1 cellular context compared by ENCODE assay signal in genomic region chr12:27523642-27524488, GRCh38.
TF ChIP-seq lines count a peak whose summit lies in the region.

Gene PPFIBP1 (plus strand): TSS chr12:27524206. CDS start chr12:27633397, 109,191 bp downstream.

TF ChIP-seq in HepG2, 621 proteins besides CTCF, POLR2A, EP300 and RAD21 (continued from another document and continues in another):
- TF ChIP-seq GZF1 (CRISPR knock-in tag; IDR thresholded peaks at IDR 0.05) (no peak), HNRNPLL (IDR thresholded peaks at IDR 0.05; ENCODE audit: low read depth, low read length, poor library complexity, severe bottlenecking) (peak; percentile 48), ZNF883 (CRISPR knock-in tag; IDR thresholded peaks at IDR 0.05; ENCODE audit: not compliant biosample characterization) (peak; percentile 44), CEBPG (CRISPR knock-in tag; IDR thresholded peaks at IDR 0.05) (peak; percentile 32), ZGPAT (CRISPR knock-in tag; IDR thresholded peaks at IDR 0.05) (peak; percentile 61), FOSL1 (CRISPR knock-in tag; IDR thresholded peaks at IDR 0.05; ENCODE audit: borderline replicate concordance) (no peak), CERS6 (CRISPR knock-in tag; IDR thresholded peaks at IDR 0.05) (no peak), MEIS2 (CRISPR knock-in tag; IDR thresholded peaks at IDR 0.05) (no peak), ZNF282 (IDR thresholded peaks at IDR 0.05; ENCODE audit: partially characterized antibody) (no peak), KLF13 (CRISPR knock-in tag; IDR thresholded peaks at IDR 0.05) (no peak), SNAPC4 (CRISPR knock-in tag; IDR thresholded peaks at IDR 0.05) (peak; percentile 78; the same call in 1 of the 2 replicates), ZNF670 (CRISPR knock-in tag; IDR thresholded peaks at IDR 0.05; ENCODE audit: borderline replicate concordance) (no peak), ZNF616 (CRISPR knock-in tag; IDR thresholded peaks at IDR 0.05; ENCODE audit: low read depth) (0 out of 2 replicates have a peak, but pooled peaks have one; percentile 44), ATF7-NPFF (CRISPR knock-in tag; IDR thresholded peaks at IDR 0.05; ENCODE audit: low read depth) (no peak), ZFP41 (CRISPR knock-in tag; IDR thresholded peaks at IDR 0.05; ENCODE audit: borderline replicate concordance) (no peak), TBX2 (CRISPR knock-in tag; IDR thresholded peaks at IDR 0.05; ENCODE audit: borderline replicate concordance) (peak; percentile 59; the same call in 1 of the 2 replicates), ZNF580 (CRISPR knock-in tag; IDR thresholded peaks at IDR 0.05; ENCODE audit: borderline replicate concordance, low read depth) (0 out of 2 replicates have a peak, but pooled peaks have one; percentile 22), ZNF430 (CRISPR knock-in tag; IDR thresholded peaks at IDR 0.05) (peak; percentile 40; the same call in 1 of the 2 replicates), GATAD2A (CRISPR knock-in tag; IDR thresholded peaks at IDR 0.05) (no peak; the same call in none of the 2 replicates), SP1 (IDR thresholded peaks at IDR 0.05) (no peak), SP1 (CRISPR knock-in tag; IDR thresholded peaks at IDR 0.05) (peak; percentile 64), EZH2 (conservative IDR thresholded peaks at IDR 0.05; ENCODE audit: low read depth, low read length) (no peak), ZFP82 (CRISPR knock-in tag; IDR thresholded peaks at IDR 0.05; ENCODE audit: borderline replicate concordance) (no peak), RXRB (CRISPR knock-in tag; IDR thresholded peaks at IDR 0.05; ENCODE audit: borderline replicate concordance) (peak; percentile 35; the same call in 1 of the 2 replicates), ZNF574 (CRISPR knock-in tag; IDR thresholded peaks at IDR 0.05) (peak; percentile 35; the same call in 1 of the 2 replicates), SIX1 (CRISPR knock-in tag; IDR thresholded peaks at IDR 0.05; ENCODE audit: borderline replicate concordance) (no peak), XRCC5 (optimal IDR thresholded peaks at IDR 0.05; ENCODE audit: low read length) (peak; percentile 42), ZNF280B (CRISPR knock-in tag; IDR thresholded peaks at IDR 0.05; ENCODE audit: borderline replicate concordance) (peak; percentile 71; the same call in 1 of the 2 replicates), ASH2L (IDR thresholded peaks at IDR 0.05; ENCODE audit: insufficient read length, low read depth, low read length) (peak; percentile 89), DMAP1 (CRISPR knock-in tag; IDR thresholded peaks at IDR 0.05) (peak; percentile 72; the same call in 1 of the 2 replicates), PATZ1 (CRISPR knock-in tag; IDR thresholded peaks at IDR 0.05) (peak; percentile 55), SNAPC2 (CRISPR knock-in tag; IDR thresholded peaks at IDR 0.05) (peak; percentile 61; the same call in 1 of the 2 replicates), STAG1 (CRISPR knock-in tag; IDR thresholded peaks at IDR 0.05) (0 out of 2 replicates have a peak, but pooled peaks have one; percentile 6), ZNF432 (CRISPR knock-in tag; IDR thresholded peaks at IDR 0.05; ENCODE audit: borderline replicate concordance) (no peak), ARID4A (CRISPR knock-in tag; IDR thresholded peaks at IDR 0.05; ENCODE audit: borderline replicate concordance) (peak; percentile 76), PPARG (CRISPR knock-in tag; conservative IDR thresholded peaks at IDR 0.05) (no peak), ZNF543 (CRISPR knock-in tag; IDR thresholded peaks at IDR 0.05) (0 out of 2 replicates have a peak, but pooled peaks have one; percentile 47), KAT8 (CRISPR knock-in tag; IDR thresholded peaks at IDR 0.05) (peak; percentile 62; the same call in 1 of the 2 replicates), IKZF4 (CRISPR knock-in tag; IDR thresholded peaks at IDR 0.05; ENCODE audit: borderline replicate concordance, low read depth, not compliant biosample characterization) (peak; percentile 61), KDM5A (IDR thresholded peaks at IDR 0.05; ENCODE audit: borderline replicate concordance, low read length) (peak; percentile 24; the same call in 1 of the 2 replicates), SAP130 (CRISPR knock-in tag; IDR thresholded peaks at IDR 0.05; ENCODE audit: low read depth) (peak; percentile 83), FOXC1 (CRISPR knock-in tag; IDR thresholded peaks at IDR 0.05; ENCODE audit: borderline replicate concordance) (peak; percentile 72; the same call in 1 of the 2 replicates), ZNF816 (CRISPR knock-in tag; IDR thresholded peaks at IDR 0.05; ENCODE audit: borderline replicate concordance) (peak; percentile 67; the same call in 1 of the 2 replicates)
